Comparison of ENCODE assay signal across 16 cellular contexts in genomic region chr10:96299383-96299782, GRCh38. TPM values are rescaled to one million over a fixed set of nuclear protein-coding genes. Genes with fewer than 3 reads are reported as not detected.
DNase-seq lines count a peak whose midpoint lies in the region; ATAC-seq and TF ChIP-seq lines count a peak whose summit lies in the region.
"Had no signal": no experiment of that assay in that cellular context is flagged by ENCODE, and none has a peak within 500 bp of the region (broad histone marks: within the 10 kb centered on the region; RNA-seq: fewer than 3 reads in every experiment).

No MANE protein-coding gene starts in this region.

- intact Hi-C loops in activated T-helper 2 cell treated with anti-CD3 and anti-CD28 coated beads, Interferon-gamma antibody, Interleukin-2, Interleukin-4, amounts not matched to agents 10 μg/mL and 5 μg/mL and 100 μg/mL, durations not matched to agents 14 hours and 24 hours and 36 hours (cut with micrococcal nuclease) = no loop called here

- H3F3A ChIP-seq in GM23338 (replicated peaks; ENCODE audit: low read depth) = no peaks in the 10 kb centered on the region

- no peaks in the 10 kb centered on the region for H3K4me1 ChIP-seq in GM23338 (ENCODE audit: insufficient read depth)
- H3K4me1 ChIP-seq: SJSA1, thyroid gland had no signal

- DNase-seq in DMS 273 (lab: John Stamatoyannopoulos, UW; ENCODE audit: unreplicated experiment) = peak; percentile 54
- no peak for DNase-seq in DMS 273 treated with DMSO at 0.1 percent for 48 hours (lab: John Stamatoyannopoulos, UW)
- no peak for DNase-seq in GM23338 (ENCODE audit: low spot score)
- DNase-seq in activated T-helper 2 cell treated with anti-CD3 and anti-CD28 coated beads, Interferon-gamma antibody, Interleukin-2, Interleukin-4, amounts not matched to agents 10 μg/mL and 5 μg/mL and 100 μg/mL, durations not matched to agents 14 hours and 24 hours and 36 hours (ENCODE audit: low spot score) = no peak
- DNase-seq in naive B cell = peak; percentile 42
- DNase-seq in type B pancreatic cell (ENCODE audit: extremely low spot score, unreplicated experiment) = no peak
- no peak for DNase-seq in NCI-H1930 (lab: John Stamatoyannopoulos, UW)
- DNase-seq in NCI-H748 treated with DMSO at 0.1 percent for 48 hours (lab: John Stamatoyannopoulos, UW) = no peak
- DNase-seq: glutamatergic neuron; left colon; NCI-H1436 treated with DMSO at 0.1 percent for 48 hours; NK-92 treated with Interleukin-12 subunit alpha and Interleukin-12 subunit beta, amount 100 ng/mL, for 24 hours had no signal

- no peak overlapping the region for H3K4me2 ChIP-seq in GM23338
- H3K4me2 ChIP-seq: neural progenitor cell had no signal

- no peaks in the 10 kb centered on the region for H3K79me2 ChIP-seq in GM23338 (replicated peaks; ENCODE audit: insufficient read depth)

- H3K27ac ChIP-seq in GM23338 (ENCODE audit: low read depth) = no peak overlapping the region
- H3K27ac ChIP-seq: 22Rv1, neural progenitor cell, SJSA1, thyroid gland had no signal

- no peaks in the 10 kb centered on the region for H3K27me3 ChIP-seq in GM23338 (ENCODE audit: insufficient read depth)
- H3K27me3 ChIP-seq: neural progenitor cell, thyroid gland had no signal

- no peak for TF ChIP-seq CTCF in GM23338 (conservative IDR thresholded peaks at IDR 0.05; ENCODE audit: low read depth in 2 of 2)
- no peak for TF ChIP-seq CTCF in type B pancreatic cell (conservative IDR thresholded peaks at IDR 0.05)

- no peak overlapping the region for H3K4me3 ChIP-seq in GM23338
- H3K4me3 ChIP-seq: neural progenitor cell, SJSA1, thyroid gland had no signal

- H2AFZ ChIP-seq in GM23338 = peak overlapping the region; percentile 43; the same call in 1 of the 2 replicates
- H2AFZ ChIP-seq: neural progenitor cell had no signal

- 0 out of 2 replicates have a peak, but pooled peaks cover 2% of the 10 kb centered on the region for H3K9me2 ChIP-seq in GM23338 (ENCODE audit: insufficient read depth)

- no peak overlapping the region for H3K4me3 Mint-ChIP-seq in GM23338
- H3K4me3 Mint-ChIP-seq in activated T-helper 2 cell treated with anti-CD3 and anti-CD28 coated beads, Interferon-gamma antibody, Interleukin-2, Interleukin-4, amounts not matched to agents 10 μg/mL and 5 μg/mL and 100 μg/mL, durations not matched to agents 14 hours and 24 hours and 36 hours (ENCODE audit: low read depth) = peak overlapping the region; percentile 24
- peak overlapping the region; percentile 62 to 89 (median 82) for H3K4me3 Mint-ChIP-seq in naive B cell
- H3K4me3 Mint-ChIP-seq in type B pancreatic cell = no peak overlapping the region
- H3K4me3 Mint-ChIP-seq: neural progenitor cell had no signal

- no peaks in the 10 kb centered on the region for H3K9me3 Mint-ChIP-seq in GM23338
- no peaks in the 10 kb centered on the region for H3K9me3 Mint-ChIP-seq in activated T-helper 2 cell treated with anti-CD3 and anti-CD28 coated beads, Interferon-gamma antibody, Interleukin-2, Interleukin-4, amounts not matched to agents 10 μg/mL and 5 μg/mL and 100 μg/mL, durations not matched to agents 14 hours and 24 hours and 36 hours
- H3K9me3 Mint-ChIP-seq in naive B cell = no peaks in the 10 kb centered on the region
- H3K9me3 Mint-ChIP-seq in type B pancreatic cell = no peaks in the 10 kb centered on the region
- H3K9me3 Mint-ChIP-seq: neural progenitor cell had no signal

- no peaks in the 10 kb centered on the region for H4K20me1 ChIP-seq in GM23338 (replicated peaks; ENCODE audit: insufficient read depth)

- no peaks in the 10 kb centered on the region for H3K36me3 ChIP-seq in GM23338 (ENCODE audit: insufficient read depth)
- H3K36me3 ChIP-seq: neural progenitor cell, SJSA1, thyroid gland had no signal

- peaks cover 9% of the 10 kb centered on the region for H3K27me3 Mint-ChIP-seq in GM23338 (ENCODE audit: insufficient read depth, low read depth, poor library complexity)
- H3K27me3 Mint-ChIP-seq in activated T-helper 2 cell treated with anti-CD3 and anti-CD28 coated beads, Interferon-gamma antibody, Interleukin-2, Interleukin-4, amounts not matched to agents 10 μg/mL and 5 μg/mL and 100 μg/mL, durations not matched to agents 14 hours and 24 hours and 36 hours (ENCODE audit: low read depth) = peaks cover 8% of the 10 kb centered on the region
- H3K27me3 Mint-ChIP-seq in naive B cell = peaks cover 0 to 6% (median 6%) of the 10 kb centered on the region in 3 donors
- peaks cover 5% of the 10 kb centered on the region for H3K27me3 Mint-ChIP-seq in type B pancreatic cell

- no peak for ATAC-seq in GM23338
- ATAC-seq in naive B cell (ENCODE audit: low read depth in 2 of 2) = peak; percentile 65 to 78
- ATAC-seq: left colon had no signal

- H3K36me3 Mint-ChIP-seq in GM23338 (ENCODE audit: low read depth) (no peaks in the 10 kb centered on the region), naive B cell (no peaks in the 10 kb centered on the region), type B pancreatic cell (no peaks in the 10 kb centered on the region)
- no peaks in the 10 kb centered on the region for H3K36me3 Mint-ChIP-seq in activated T-helper 2 cell treated with anti-CD3 and anti-CD28 coated beads, Interferon-gamma antibody, Interleukin-2, Interleukin-4, amounts not matched to agents 10 μg/mL and 5 μg/mL and 100 μg/mL, durations not matched to agents 14 hours and 24 hours and 36 hours (ENCODE audit: low read depth)
- H3K36me3 Mint-ChIP-seq: neural progenitor cell had no signal

- H3K4me1 Mint-ChIP-seq in GM23338 = peaks cover 11% of the 10 kb centered on the region
- peaks cover 19% of the 10 kb centered on the region for H3K4me1 Mint-ChIP-seq in activated T-helper 2 cell treated with anti-CD3 and anti-CD28 coated beads, Interferon-gamma antibody, Interleukin-2, Interleukin-4, amounts not matched to agents 10 μg/mL and 5 μg/mL and 100 μg/mL, durations not matched to agents 14 hours and 24 hours and 36 hours (ENCODE audit: low read depth)
- H3K4me1 Mint-ChIP-seq in naive B cell = peaks cover 53 to 71% (median 56%) of the 10 kb centered on the region in 3 donors
- H3K4me1 Mint-ChIP-seq in type B pancreatic cell (ENCODE audit: unreplicated experiment) = peaks cover 4% of the 10 kb centered on the region

- H3K27ac Mint-ChIP-seq in GM23338 (no peak overlapping the region), naive B cell (peak overlapping the region; percentile 72 to 93 (median 90)), type B pancreatic cell (no peak overlapping the region)
- H3K27ac Mint-ChIP-seq in activated T-helper 2 cell treated with anti-CD3 and anti-CD28 coated beads, Interferon-gamma antibody, Interleukin-2, Interleukin-4, amounts not matched to agents 10 μg/mL and 5 μg/mL and 100 μg/mL, durations not matched to agents 14 hours and 24 hours and 36 hours = no peak overlapping the region
- H3K27ac Mint-ChIP-seq: neural progenitor cell had no signal

RNA-seq across cellular contexts. Expression of gene DNTT, which starts 4.9 kb away (rescaled TPM):
- not detected in 2 replicates for total RNA-seq in GM23338 (2014; rRNA removed; shearing (Covaris generic))
- polyA plus RNA-seq in GM23338 (2016; fragmentation: Nextera tagmentation; extraction: Ambion mirVana) (not detected in 2 replicates), naive B cell (ENCODE audit: low read depth in 6 of 6) (under 1 TPM in 1 of 6 donors, not detected in 5; 0.21 TPM)
- total RNA-seq in activated T-helper 2 cell treated with anti-CD3 and anti-CD28 coated beads, Interferon-gamma antibody, Interleukin-2, Interleukin-4, amounts not matched to agents 10 μg/mL and 5 μg/mL and 100 μg/mL, durations not matched to agents 14 hours and 24 hours and 36 hours = not detected in 2 replicates
- not detected in 2 replicates for total RNA-seq in type B pancreatic cell (ENCODE audit: low replicate concordance)
- total RNA-seq: left colon, SJSA1 had no signal

RNA-seq across cellular contexts. Expression of gene BLNK, which starts 28.0 kb away (rescaled TPM):
- not detected in 2 replicates for total RNA-seq in GM23338 (2014; rRNA removed; shearing (Covaris generic))
- polyA plus RNA-seq in GM23338 (2016; fragmentation: Nextera tagmentation; extraction: Ambion mirVana) = 0.11 and 0.40 TPM in 2 replicates
- not detected in 2 replicates for total RNA-seq in activated T-helper 2 cell treated with anti-CD3 and anti-CD28 coated beads, Interferon-gamma antibody, Interleukin-2, Interleukin-4, amounts not matched to agents 10 μg/mL and 5 μg/mL and 100 μg/mL, durations not matched to agents 14 hours and 24 hours and 36 hours
- polyA plus RNA-seq in naive B cell (ENCODE audit: low read depth in 6 of 6) = 100 to 1,000 TPM; 152 to 280 (median 196) TPM
- total RNA-seq in type B pancreatic cell (ENCODE audit: low replicate concordance) = 21.7 and 59.8 TPM in 2 replicates
- total RNA-seq: SJSA1 had no signal

RNA-seq across cellular contexts. Expression of gene OPALIN, which starts 59.4 kb away (rescaled TPM):
- not detected in 2 replicates for total RNA-seq in GM23338 (2014; rRNA removed; shearing (Covaris generic))
- polyA plus RNA-seq in GM23338 (2016; fragmentation: Nextera tagmentation; extraction: Ambion mirVana) (not detected in 2 replicates), naive B cell (ENCODE audit: low read depth in 6 of 6) (not detected)
- total RNA-seq in activated T-helper 2 cell treated with anti-CD3 and anti-CD28 coated beads, Interferon-gamma antibody, Interleukin-2, Interleukin-4, amounts not matched to agents 10 μg/mL and 5 μg/mL and 100 μg/mL, durations not matched to agents 14 hours and 24 hours and 36 hours = not detected in 2 replicates
- not detected in 2 replicates for total RNA-seq in type B pancreatic cell (ENCODE audit: low replicate concordance)
- total RNA-seq: left colon, SJSA1, thyroid gland had no signal

Comparison
In these comparisons a context has a peak if more than half of its experiments do, and no peak if none do; other contexts are left out.
1. DNase-seq: peak in DMS 273 (single experiment) and naive B cell (single experiment); none in DMS 273 treated with DMSO at 0.1 percent for 48 hours (single experiment), GM23338 (single experiment), activated T-helper 2 cell treated with anti-CD3 and anti-CD28 coated beads, Interferon-gamma antibody, Interleukin-2, Interleukin-4, amounts not matched to agents 10 μg/mL and 5 μg/mL and 100 μg/mL, durations not matched to agents 14 hours and 24 hours and 36 hours (single experiment), type B pancreatic cell (single experiment), NCI-H1930 (0 of 2) and NCI-H748 treated with DMSO at 0.1 percent for 48 hours (single experiment).
2. H3K27ac Mint-ChIP-seq: peak in naive B cell (6 of 6); none in GM23338 (single experiment), activated T-helper 2 cell treated with anti-CD3 and anti-CD28 coated beads, Interferon-gamma antibody, Interleukin-2, Interleukin-4, amounts not matched to agents 10 μg/mL and 5 μg/mL and 100 μg/mL, durations not matched to agents 14 hours and 24 hours and 36 hours (single experiment) and type B pancreatic cell (single experiment).
3. H3K4me3 Mint-ChIP-seq: peak in activated T-helper 2 cell treated with anti-CD3 and anti-CD28 coated beads, Interferon-gamma antibody, Interleukin-2, Interleukin-4, amounts not matched to agents 10 μg/mL and 5 μg/mL and 100 μg/mL, durations not matched to agents 14 hours and 24 hours and 36 hours (single experiment) and naive B cell (8 of 8); none in GM23338 (single experiment) and type B pancreatic cell (single experiment).
4. RNA of gene BLNK, which starts 28.0 kb away (total RNA-seq): 21.7 to 59.8 TPM in type B pancreatic cell; not detected in GM23338 and not detected in activated T-helper 2 cell treated with anti-CD3 and anti-CD28 coated beads, Interferon-gamma antibody, Interleukin-2, Interleukin-4, amounts not matched to agents 10 μg/mL and 5 μg/mL and 100 μg/mL, durations not matched to agents 14 hours and 24 hours and 36 hours; every median in the first group is over 10 times any median in the second.